Comparison of ENCODE assay signal across 7 cellular contexts in the genomic region with DNA sequence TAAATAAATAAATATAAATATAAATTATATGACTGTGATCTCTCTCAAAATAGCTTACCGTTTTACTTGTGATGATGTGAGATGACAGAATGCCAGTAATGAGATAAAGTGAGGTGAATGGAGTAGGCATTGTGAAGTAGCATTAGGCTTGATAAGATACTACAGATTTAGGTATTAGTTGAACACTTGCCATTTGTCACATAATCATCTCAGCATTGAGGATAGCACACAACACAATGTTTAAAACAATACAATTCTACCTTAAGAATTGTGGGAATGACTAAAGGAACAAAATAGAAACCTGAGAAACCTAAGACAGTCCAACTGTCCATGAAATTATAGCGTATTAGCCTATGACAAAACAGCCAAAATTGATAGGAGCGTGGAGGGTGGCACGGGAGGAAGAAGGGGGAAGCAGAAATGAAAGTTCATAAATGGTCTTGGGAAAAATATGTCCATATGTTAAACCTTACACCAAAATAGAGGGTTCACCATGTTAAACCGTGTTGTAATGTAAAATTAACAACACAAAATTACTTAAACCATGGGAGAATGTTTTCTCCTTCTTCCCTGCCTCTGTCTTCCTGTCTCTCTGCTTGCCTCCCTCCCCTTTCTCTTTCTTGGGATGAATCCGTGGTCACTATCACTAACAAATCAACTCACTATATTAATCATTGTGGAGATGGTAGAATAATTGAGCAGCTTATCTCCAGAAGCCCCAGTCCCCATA. TPM values are rescaled to one million over a fixed set of nuclear protein-coding genes. Genes with fewer than 3 reads are reported as not detected.
DNase-seq lines count a peak whose midpoint lies in the region; ATAC-seq and TF ChIP-seq lines count a peak whose summit lies in the region.

No MANE protein-coding gene starts in this region.

- no peak overlapping the region for H3K18ac ChIP-seq in neuronal stem cell (ENCODE audit: low read length)

- no peaks in the 10 kb centered on the region for H3K9me3 ChIP-seq in Panc1 (ENCODE audit: control insufficient read depth, insufficient read depth, low read depth, low read length)
- no peaks in the 10 kb centered on the region for H3K9me3 ChIP-seq in endocrine pancreas (ENCODE audit: control insufficient read depth, low read length)
- no peaks in the 10 kb centered on the region for H3K9me3 ChIP-seq in neuronal stem cell (replicated peaks in 1 of 2; ENCODE audit: control insufficient read depth in 2 of 2, insufficient read depth in 1 of 2, low read depth in 1 of 2, low read length in 2 of 2)

- H3K36me3 ChIP-seq in Panc1 (ENCODE audit: control insufficient read depth, insufficient read depth, low read length) (no peaks in the 10 kb centered on the region; the same call in 1 of the 2 replicates), endocrine pancreas (ENCODE audit: control insufficient read depth, insufficient read depth, low read length) (no peaks in the 10 kb centered on the region), neuronal stem cell (replicated peaks in 1 of 2; ENCODE audit: control insufficient read depth in 2 of 2, insufficient read depth in 2 of 2, low read length in 2 of 2) (no peaks in the 10 kb centered on the region)

- no peak overlapping the region for H3K9ac ChIP-seq in endocrine pancreas (ENCODE audit: control insufficient read depth, insufficient read depth, low read length)
- H3K9ac ChIP-seq in neuronal stem cell (ENCODE audit: low read depth, low read length, poor library complexity), result no peak overlapping the region

- H2AK5ac ChIP-seq in neuronal stem cell (ENCODE audit: low read depth, low read length), result no peak overlapping the region

- no peak overlapping the region for H4K91ac ChIP-seq in neuronal stem cell (ENCODE audit: low read depth, low read length, poor library complexity)

- H2BK5ac ChIP-seq in neuronal stem cell (ENCODE audit: low read length), result no peak overlapping the region

- peaks cover 25% of the 10 kb centered on the region for H3K4me1 ChIP-seq in Panc1 (ENCODE audit: control insufficient read depth, insufficient read depth, low read length)
- no peaks in the 10 kb centered on the region for H3K4me1 ChIP-seq in endocrine pancreas (ENCODE audit: control insufficient read depth, insufficient read depth, low read length)
- peaks cover 0 to 5% of the 10 kb centered on the region in 2 donors for H3K4me1 ChIP-seq in neuronal stem cell (ENCODE audit: control insufficient read depth in 2 of 2, insufficient read depth in 1 of 2, low read depth in 1 of 2, low read length in 2 of 2)

- intact Hi-C loops in Panc1 (cut with micrococcal nuclease; ENCODE audit: unreplicated experiment), result no loop called here

- no peak overlapping the region for H2BK15ac ChIP-seq in neuronal stem cell (ENCODE audit: low read length)

- H3K14ac ChIP-seq in neuronal stem cell (ENCODE audit: low read length), result no peak overlapping the region

- H2BK120ac ChIP-seq in neuronal stem cell (ENCODE audit: low read depth, low read length), result no peak overlapping the region

- in situ Hi-C loops in Panc1 (cut with HindIII; ENCODE audit: low pct_unique_long_range_greater_than_20kb, low sequenced_read_pairs), result no loop called here

- H3K79me1 ChIP-seq in neuronal stem cell (ENCODE audit: low read depth, low read length), result no peaks in the 10 kb centered on the region

- peak overlapping the region; percentile 80 to 92 for H3K4me3 ChIP-seq in Panc1 (ENCODE audit: low read depth in 2 of 2, low read length in 2 of 2)
- peak overlapping the region; percentile 96 for H3K4me3 ChIP-seq in endocrine pancreas (ENCODE audit: control insufficient read depth, insufficient read depth, low read length)
- H3K4me3 ChIP-seq in neuronal stem cell (ENCODE audit: low read length in 2 of 2), result peak overlapping the region; percentile 19 to 81

- H2BK12ac ChIP-seq in neuronal stem cell (ENCODE audit: low read length), result no peak overlapping the region

- no peak for ATAC-seq in Panc1

- CTCF ChIA-PET in Panc1 (lab: Charles Lee), result no interaction called here

- H3K27ac ChIP-seq in Panc1 (ENCODE audit: low read length), result peak overlapping the region; percentile 100
- H3K27ac ChIP-seq in neuronal stem cell (replicated peaks; ENCODE audit: low read length), result peak overlapping the region; percentile 86

- no peak for TF ChIP-seq CTCF in Panc1 (IDR thresholded peaks at IDR 0.05)

- no peak overlapping the region for H3K4ac ChIP-seq in neuronal stem cell (ENCODE audit: low read length)

- no TSS peak for BruUV-seq in Panc1 (replicated peaks; lab: Mats Ljungman, UMichigan)

- POLR2A ChIA-PET in Panc1 (lab: Charles Lee), result interaction anchor here (0.9 kb wide), 1 partner anchor 104 kb away, joined by 3 read pairs; no protein-coding TSS in a partner anchor

- peak overlapping the region; percentile 43 for H2AFZ ChIP-seq in neuronal stem cell (ENCODE audit: low read length)

- DNase-seq in H4 (ENCODE audit: low spot score) (peak; percentile 21), Panc1 (ENCODE audit: low read depth, low spot score) (no peak), neuronal stem cell (ENCODE audit: low spot score) (no peak), occipital lobe (lab: John Stamatoyannopoulos, UW) (no peak)
- no peak for DNase-seq in stimulated activated CD4-positive, alpha-beta T cell treated with anti-CD3 and anti-CD28 coated beads, Interleukin-4, amount 100 ng/mL, for 1 hour
- no peak for DNase-seq in NK-92 treated with Interleukin-12 subunit alpha and Interleukin-12 subunit beta, amount 100 ng/mL, for 24 hours (lab: John Stamatoyannopoulos, UW)

- WGBS in neuronal stem cell (ENCODE audit: extremely low coverage in 2 of 2, insufficient read length in 2 of 2, insufficient replicate concordance in 1 of 2), 2 donors, result no CpG with 5 or more reads among the region's 6 CpGs

- peak overlapping the region; percentile 13 for H3K4me2 ChIP-seq in neuronal stem cell (ENCODE audit: insufficient read depth, low read length, poor library complexity, severe bottlenecking)

- H3K27me3 ChIP-seq in Panc1 (ENCODE audit: control insufficient read depth, insufficient read depth, low read length) (no peaks in the 10 kb centered on the region), endocrine pancreas (ENCODE audit: control insufficient read depth, insufficient read depth, low read length) (no peaks in the 10 kb centered on the region), neuronal stem cell (ENCODE audit: control insufficient read depth in 3 of 3, insufficient read depth in 3 of 3, low read depth in 1 of 3, low read length in 3 of 3) (no peaks in the 10 kb centered on the region)

- H3K23ac ChIP-seq in neuronal stem cell (ENCODE audit: low read depth, low read length, poor library complexity), result no peak overlapping the region

- H4K8ac ChIP-seq in neuronal stem cell (ENCODE audit: low read depth, low read length), result no peak overlapping the region

RNA-seq across cellular contexts. Expression of gene HFE, which starts 33.1 kb away (rescaled TPM):
- total RNA-seq in H4 (2014; rRNA removed; shearing (Covaris generic)), result 7.8 and 13.4 TPM in 2 replicates
- total RNA-seq in Panc1 (2021; ENCODE audit: unreplicated experiment) (12.1 TPM), occipital lobe (1.1 TPM)
- polyA plus RNA-seq in Panc1 (2012; ENCODE audit: insufficient read length), result 17.7 TPM
- polyA plus RNA-seq in neuronal stem cell (2013, experiment 1 of 2), result 0.54 TPM
- 0.35 TPM for polyA plus RNA-seq in neuronal stem cell (2013, experiment 2 of 2)
